ENCODE assay signal across 11 cellular contexts in genomic region chr10:6033954-6034353, GRCh38. TPM values are rescaled to one million over a fixed set of nuclear protein-coding genes. Genes with fewer than 3 reads are reported as not detected.
DNase-seq lines count a peak whose midpoint lies in the region; ATAC-seq and TF ChIP-seq lines count a peak whose summit lies in the region.
"Had no signal": no experiment of that assay in that cellular context is flagged by ENCODE, and none has a peak within 500 bp of the region (broad histone marks: within the 10 kb centered on the region; RNA-seq: fewer than 3 reads in every experiment).

No MANE protein-coding gene starts in this region.

- H3K4me3 ChIP-seq in endodermal cell (ENCODE audit: low read length) (no peak overlapping the region), rectal smooth muscle tissue (ENCODE audit: low read length) (no peak overlapping the region)

- H3K9ac ChIP-seq in endodermal cell (ENCODE audit: extremely low read depth, low read length, poor library complexity, severe bottlenecking) (no peak overlapping the region), rectal smooth muscle tissue (ENCODE audit: low read length) (no peak overlapping the region)

- H3K4me1 ChIP-seq in endodermal cell (ENCODE audit: control insufficient read depth, insufficient read depth, low read length), result peaks cover 7% of the 10 kb centered on the region
- H3K4me1 ChIP-seq in rectal smooth muscle tissue (ENCODE audit: control insufficient read depth, insufficient read depth, low read length), result no peaks in the 10 kb centered on the region

- no peak for ATAC-seq in GM21381 (IDR thresholded peaks at IDR 0.05; ENCODE audit: unreplicated experiment)
- ATAC-seq in GM21529 (IDR thresholded peaks at IDR 0.05; ENCODE audit: unreplicated experiment), result no peak

- 76 to 97% methylated on average over 3 of the region's 3 CpGs for WGBS in endodermal cell (ENCODE audit: insufficient coverage in 1 of 2, insufficient read length in 1 of 2), 2 experiments

- no peak for TF ChIP-seq CTCF in endodermal cell (conservative IDR thresholded peaks at IDR 0.05)

- H3K4me1 Mint-ChIP-seq in endodermal cell, result peaks cover 30% of the 10 kb centered on the region

- DNase-seq in EH (ENCODE audit: low read depth) (peak; percentile 77), RKO (ENCODE audit: low spot score) (peak; percentile 22), endodermal cell (peak; percentile 33), midbrain (lab: John Stamatoyannopoulos, UW) (no peak), NCI-H146 (lab: John Stamatoyannopoulos, UW) (no peak)
- DNase-seq: effector memory CD4-positive, alpha-beta T cell; NCI-H526 treated with DMSO at 0.1 percent for 48 hours had no signal

- no peak overlapping the region for H3K4me3 Mint-ChIP-seq in endodermal cell

- H3K27ac ChIP-seq in endodermal cell (ENCODE audit: low read depth, low read length) (no peak overlapping the region), rectal smooth muscle tissue (ENCODE audit: low read depth, low read length) (peak overlapping the region; percentile 12)

- no peaks in the 10 kb centered on the region for H3K27me3 Mint-ChIP-seq in endodermal cell (ENCODE audit: insufficient read depth)

- peaks cover 19% of the 10 kb centered on the region for H3K9me3 ChIP-seq in endodermal cell (ENCODE audit: control insufficient read depth, low read length)

- H3K36me3 Mint-ChIP-seq in endodermal cell (ENCODE audit: low read depth), result no peaks in the 10 kb centered on the region

- H3K36me3 ChIP-seq in endodermal cell (ENCODE audit: control insufficient read depth, insufficient read depth, low read length), result no peaks in the 10 kb centered on the region
- no peaks in the 10 kb centered on the region for H3K36me3 ChIP-seq in rectal smooth muscle tissue (ENCODE audit: control insufficient read depth, insufficient read depth, low read length)

- H3K9me3 Mint-ChIP-seq in endodermal cell, result peaks cover 13% of the 10 kb centered on the region

- H3K27me3 ChIP-seq in endodermal cell (ENCODE audit: control insufficient read depth, insufficient read depth, low read length, poor library complexity, severe bottlenecking) (no peaks in the 10 kb centered on the region), rectal smooth muscle tissue (ENCODE audit: control insufficient read depth, insufficient read depth, low read length) (no peaks in the 10 kb centered on the region)

- H3K27ac Mint-ChIP-seq in endodermal cell, result no peak overlapping the region
- H3K27ac Mint-ChIP-seq: progenitor cell of endocrine pancreas had no signal

RNA-seq across cellular contexts. Expression of gene IL2RA, which starts 28.2 kb away (rescaled TPM):
- total RNA-seq in endodermal cell, result not detected
- not detected for polyA plus RNA-seq in endodermal cell (2013, experiment 1 of 2)
- not detected for polyA plus RNA-seq in endodermal cell (2013, experiment 2 of 2)
- total RNA-seq: progenitor cell of endocrine pancreas had no signal

RNA-seq across cellular contexts. Expression of gene RBM17, which starts 54.9 kb away (rescaled TPM):
- total RNA-seq in endodermal cell, result 100 to 1,000 TPM; 123 to 139 TPM
- 93.5 TPM for polyA plus RNA-seq in endodermal cell (2013, experiment 1 of 2)
- polyA plus RNA-seq in endodermal cell (2013, experiment 2 of 2), result 77.6 TPM

RNA-seq across cellular contexts. Expression of gene IL15RA, which starts 56.6 kb away (rescaled TPM):
- total RNA-seq in endodermal cell, result under 1 TPM; 0.35 to 0.37 TPM
- polyA plus RNA-seq in endodermal cell (2013, experiment 1 of 2), result not detected
- polyA plus RNA-seq in endodermal cell (2013, experiment 2 of 2), result not detected

Comparison
In these comparisons a context has a peak if more than half of its experiments do, and no peak if none do; other contexts are left out.
1. DNase-seq: peak in EH (single experiment), RKO (single experiment) and endodermal cell (single experiment); none in midbrain (single experiment) and NCI-H146 (single experiment).